9 cellular contexts compared by ENCODE assay signal in genomic region chr11:47863189-47863892, GRCh38. TPM values are rescaled to one million over a fixed set of nuclear protein-coding genes. Genes with fewer than 3 reads are reported as not detected.
A peak's percentile ranks its signal among the peaks of the same experiment; 100 is the strongest.
DNase-seq lines count a peak whose midpoint lies in the region; ATAC-seq and TF ChIP-seq lines count a peak whose summit lies in the region.
"Had no signal": no experiment of that assay in that cellular context is flagged by ENCODE, and none has a peak within 500 bp of the region (broad histone marks: within the 10 kb centered on the region; RNA-seq: fewer than 3 reads in every experiment).

No MANE protein-coding gene starts in this region.

- no peak overlapping the region for H3K27ac Mint-ChIP-seq in Caco-2 (ENCODE audit: unreplicated experiment)

- H3K9me3 ChIP-seq in SJSA1 (replicated peaks), result no peaks in the 10 kb centered on the region
- no peaks in the 10 kb centered on the region for H3K9me3 ChIP-seq in Caco-2

- no TSS peak for BruUV-seq in Caco-2 (replicated peaks; lab: Mats Ljungman, UMichigan)

- no peaks in the 10 kb centered on the region for H3K36me3 ChIP-seq in SJSA1
- no peaks in the 10 kb centered on the region for H3K36me3 ChIP-seq in Caco-2 (ENCODE audit: control insufficient read depth, insufficient read depth, low read length)

- H3K36me3 Mint-ChIP-seq in Caco-2 (ENCODE audit: insufficient read depth, unreplicated experiment), result no peaks in the 10 kb centered on the region

- intact Hi-C loops in Caco-2 (cut with micrococcal nuclease; ENCODE audit: unreplicated experiment), result no loop called here

- DNase-seq in SJSA1 (ENCODE audit: low read depth in 1 of 2, low spot score in 2 of 2), result peak in 1 of 2 experiments; percentile 94
- DNase-seq in hepatic stellate cell (ENCODE audit: low spot score), result peak; percentile 28
- no peak for DNase-seq in COLO668 (lab: John Stamatoyannopoulos, UW; ENCODE audit: unreplicated experiment)
- no peak for DNase-seq in Caco-2
- DNase-seq in OCI-M2 (lab: John Stamatoyannopoulos, UW; ENCODE audit: unreplicated experiment), result no peak
- DNase-seq in middle frontal gyrus (ENCODE audit: extremely low spot score, low spot score), result no peak

- H3K4me3 ChIP-seq in SJSA1, result no peak overlapping the region
- H3K4me3 ChIP-seq in Caco-2 (ENCODE audit: low read depth, low read length), result no peak overlapping the region

- H3K27me3 ChIP-seq in SJSA1 (replicated peaks) (no peaks in the 10 kb centered on the region), Caco-2 (replicated peaks; ENCODE audit: control insufficient read depth, insufficient read depth, low read length) (no peaks in the 10 kb centered on the region)

- no peaks in the 10 kb centered on the region for H3K4me1 Mint-ChIP-seq in Caco-2 (ENCODE audit: low read depth, unreplicated experiment)

- peak; percentile 55 for ATAC-seq in GM18498 (IDR thresholded peaks at IDR 0.05; ENCODE audit: unreplicated experiment)
- peak; percentile 69 for ATAC-seq in HG02759 (IDR thresholded peaks at IDR 0.05; ENCODE audit: unreplicated experiment)

- POLR2A ChIA-PET in Caco-2 (lab: Charles Lee), result no interaction called here

- peak overlapping the region; percentile 79 for H3K27ac ChIP-seq in SJSA1
- H3K27ac ChIP-seq: VCaP had no signal

- peaks cover 2% of the 10 kb centered on the region for H3K27me3 Mint-ChIP-seq in Caco-2 (ENCODE audit: insufficient read depth, unreplicated experiment)

- no peaks in the 10 kb centered on the region for H3K9me3 Mint-ChIP-seq in Caco-2 (ENCODE audit: unreplicated experiment)

- no peak for TF ChIP-seq CTCF in Caco-2 (IDR thresholded peaks at IDR 0.05; ENCODE audit: insufficient read depth in 1 of 2, low read depth in 1 of 2, low read length in 1 of 2, severe bottlenecking in 1 of 2, unreplicated experiment in 1 of 2)

- peaks cover 72% of the 10 kb centered on the region for H3K4me1 ChIP-seq in SJSA1 (replicated peaks)
- peaks cover 17% of the 10 kb centered on the region; the same call in 1 of the 2 replicates for H3K4me1 ChIP-seq in Caco-2

- CTCF ChIA-PET in Caco-2 (lab: Charles Lee), result no interaction called here

- H3K4me3 Mint-ChIP-seq in Caco-2 (ENCODE audit: unreplicated experiment), result no peak overlapping the region

RNA-seq across cellular contexts. Expression of gene NUP160, which starts 15.2 kb away (rescaled TPM):
- total RNA-seq in SJSA1 (2014; rRNA removed; shearing (Covaris generic)), result 31.7 and 47.1 TPM in 2 replicates
- total RNA-seq in Caco-2 (2022), result 72.9 and 74.7 TPM in 2 replicates
